In genomic region chr19:6372594-6373095, GRCh38 we compare ENCODE assay signal across 1 cellular context.
A peak's percentile ranks its signal among the peaks of the same experiment; 100 is the strongest.
TF ChIP-seq lines count a peak whose summit lies in the region.

A gene with protein sequence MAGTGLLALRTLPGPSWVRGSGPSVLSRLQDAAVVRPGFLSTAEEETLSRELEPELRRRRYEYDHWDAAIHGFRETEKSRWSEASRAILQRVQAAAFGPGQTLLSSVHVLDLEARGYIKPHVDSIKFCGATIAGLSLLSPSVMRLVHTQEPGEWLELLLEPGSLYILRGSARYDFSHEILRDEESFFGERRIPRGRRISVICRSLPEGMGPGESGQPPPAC (plus strand): TSS chr19:6372794. CDS start chr19:6372821, 27 bp downstream.

TF ChIP-seq in K562, 482 proteins besides CTCF, POLR2A, EP300 and RAD21 (continued from another document and continues in another):
- TF ChIP-seq ZBTB40 (IDR thresholded peaks at IDR 0.05), result 0 out of 2 replicates have a peak, but pooled peaks have one; percentile 46
- TF ChIP-seq ZBTB40 (CRISPR knock-in tag; IDR thresholded peaks at IDR 0.05), result no peak
- no peak for TF ChIP-seq DNMT1 (IDR thresholded peaks at IDR 0.05)
- no peak for TF ChIP-seq HOXB6 (CRISPR knock-in tag; IDR thresholded peaks at IDR 0.05; ENCODE audit: borderline replicate concordance)
- no peak for TF ChIP-seq ZNF232 (CRISPR knock-in tag; IDR thresholded peaks at IDR 0.05)
- no peak for TF ChIP-seq ADNP (tag; IDR thresholded peaks at IDR 0.05)
- no peak for TF ChIP-seq TCF7 (IDR thresholded peaks at IDR 0.05; ENCODE audit: borderline replicate concordance)
- TF ChIP-seq RBM22 (IDR thresholded peaks at IDR 0.05; ENCODE audit: low read depth, low read length, poor library complexity, severe bottlenecking), result no peak
- peak; percentile 93 for TF ChIP-seq TFAP4 (CRISPR knock-in tag; IDR thresholded peaks at IDR 0.05; ENCODE audit: borderline replicate concordance)
- TF ChIP-seq, protein P1, sequence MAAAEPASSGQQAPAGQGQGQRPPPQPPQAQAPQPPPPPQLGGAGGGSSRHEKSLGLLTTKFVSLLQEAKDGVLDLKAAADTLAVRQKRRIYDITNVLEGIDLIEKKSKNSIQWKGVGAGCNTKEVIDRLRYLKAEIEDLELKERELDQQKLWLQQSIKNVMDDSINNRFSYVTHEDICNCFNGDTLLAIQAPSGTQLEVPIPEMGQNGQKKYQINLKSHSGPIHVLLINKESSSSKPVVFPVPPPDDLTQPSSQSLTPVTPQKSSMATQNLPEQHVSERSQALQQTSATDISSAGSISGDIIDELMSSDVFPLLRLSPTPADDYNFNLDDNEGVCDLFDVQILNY (CRISPR knock-in tag; IDR thresholded peaks at IDR 0.05), result no peak
- TF ChIP-seq, protein P2, sequence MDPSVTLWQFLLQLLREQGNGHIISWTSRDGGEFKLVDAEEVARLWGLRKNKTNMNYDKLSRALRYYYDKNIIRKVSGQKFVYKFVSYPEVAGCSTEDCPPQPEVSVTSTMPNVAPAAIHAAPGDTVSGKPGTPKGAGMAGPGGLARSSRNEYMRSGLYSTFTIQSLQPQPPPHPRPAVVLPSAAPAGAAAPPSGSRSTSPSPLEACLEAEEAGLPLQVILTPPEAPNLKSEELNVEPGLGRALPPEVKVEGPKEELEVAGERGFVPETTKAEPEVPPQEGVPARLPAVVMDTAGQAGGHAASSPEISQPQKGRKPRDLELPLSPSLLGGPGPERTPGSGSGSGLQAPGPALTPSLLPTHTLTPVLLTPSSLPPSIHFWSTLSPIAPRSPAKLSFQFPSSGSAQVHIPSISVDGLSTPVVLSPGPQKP (CRISPR knock-in tag; IDR thresholded peaks at IDR 0.05), result no peak
- TF ChIP-seq PRDM10 (IDR thresholded peaks at IDR 0.05; ENCODE audit: partially characterized antibody), result no peak
- no peak for TF ChIP-seq NR2C2 (CRISPR knock-in tag; IDR thresholded peaks at IDR 0.05)
- TF ChIP-seq NR2C2 (tag; IDR thresholded peaks at IDR 0.05), result peak; percentile 93
- TF ChIP-seq ZNF551 (CRISPR knock-in tag; IDR thresholded peaks at IDR 0.05), result no peak
- TF ChIP-seq ZNF77 (CRISPR knock-in tag; IDR thresholded peaks at IDR 0.05), result no peak
- no peak for TF ChIP-seq RCOR1 (IDR thresholded peaks at IDR 0.05; ENCODE audit: borderline replicate concordance in 1 of 2, low read depth in 2 of 2, low read length in 2 of 2)
- TF ChIP-seq HLTF (IDR thresholded peaks at IDR 0.05), result no peak
- TF ChIP-seq CHD4 (IDR thresholded peaks at IDR 0.05; ENCODE audit: insufficient read depth, insufficient replicate concordance, low read depth, low read length, poor library complexity, severe bottlenecking), result no peak
- TF ChIP-seq PHB2 (IDR thresholded peaks at IDR 0.05; ENCODE audit: low read depth), result no peak
- no peak for TF ChIP-seq SMAD4 (CRISPR knock-in tag; conservative IDR thresholded peaks at IDR 0.05)
- TF ChIP-seq, protein P3, sequence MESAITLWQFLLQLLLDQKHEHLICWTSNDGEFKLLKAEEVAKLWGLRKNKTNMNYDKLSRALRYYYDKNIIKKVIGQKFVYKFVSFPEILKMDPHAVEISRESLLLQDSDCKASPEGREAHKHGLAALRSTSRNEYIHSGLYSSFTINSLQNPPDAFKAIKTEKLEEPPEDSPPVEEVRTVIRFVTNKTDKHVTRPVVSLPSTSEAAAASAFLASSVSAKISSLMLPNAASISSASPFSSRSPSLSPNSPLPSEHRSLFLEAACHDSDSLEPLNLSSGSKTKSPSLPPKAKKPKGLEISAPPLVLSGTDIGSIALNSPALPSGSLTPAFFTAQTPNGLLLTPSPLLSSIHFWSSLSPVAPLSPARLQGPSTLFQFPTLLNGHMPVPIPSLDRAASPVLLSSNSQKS (CRISPR knock-in tag; IDR thresholded peaks at IDR 0.05), result no peak
- TF ChIP-seq ARHGAP35 (IDR thresholded peaks at IDR 0.05; ENCODE audit: partially characterized antibody), result no peak
- no peak for TF ChIP-seq KAT2B (IDR thresholded peaks at IDR 0.05; ENCODE audit: low read depth, low read length)
- TF ChIP-seq, protein P4, sequence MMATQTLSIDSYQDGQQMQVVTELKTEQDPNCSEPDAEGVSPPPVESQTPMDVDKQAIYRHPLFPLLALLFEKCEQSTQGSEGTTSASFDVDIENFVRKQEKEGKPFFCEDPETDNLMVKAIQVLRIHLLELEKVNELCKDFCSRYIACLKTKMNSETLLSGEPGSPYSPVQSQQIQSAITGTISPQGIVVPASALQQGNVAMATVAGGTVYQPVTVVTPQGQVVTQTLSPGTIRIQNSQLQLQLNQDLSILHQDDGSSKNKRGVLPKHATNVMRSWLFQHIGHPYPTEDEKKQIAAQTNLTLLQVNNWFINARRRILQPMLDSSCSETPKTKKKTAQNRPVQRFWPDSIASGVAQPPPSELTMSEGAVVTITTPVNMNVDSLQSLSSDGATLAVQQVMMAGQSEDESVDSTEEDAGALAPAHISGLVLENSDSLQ (IDR thresholded peaks at IDR 0.05), result peak; percentile 100
- no peak for TF ChIP-seq STAT5B (CRISPR knock-in tag; IDR thresholded peaks at IDR 0.05)
- no peak for TF ChIP-seq ZNF316 (IDR thresholded peaks at IDR 0.05)
- TF ChIP-seq KDM1A (IDR thresholded peaks at IDR 0.05), result no peak
- no peak for TF ChIP-seq CREBBP (IDR thresholded peaks at IDR 0.05; ENCODE audit: low read depth, low read length)
- TF ChIP-seq ZNF830 (CRISPR knock-in tag; IDR thresholded peaks at IDR 0.05), result 0 out of 2 replicates have a peak, but pooled peaks have one; percentile 62
- no peak for TF ChIP-seq DPF2 (IDR thresholded peaks at IDR 0.05)
- TF ChIP-seq ESRRA (IDR thresholded peaks at IDR 0.05; ENCODE audit: borderline replicate concordance, low read depth), result peak; percentile 7; the same call in 1 of the 2 replicates
- TF ChIP-seq SRSF1 (IDR thresholded peaks at IDR 0.05; ENCODE audit: low read depth, low read length), result no peak
- TF ChIP-seq ZFP36 (IDR thresholded peaks at IDR 0.05; ENCODE audit: low read depth, low read length, partially characterized antibody), result no peak
- TF ChIP-seq CBFB (CRISPR knock-in tag; IDR thresholded peaks at IDR 0.05), result no peak
- TF ChIP-seq, protein P5, sequence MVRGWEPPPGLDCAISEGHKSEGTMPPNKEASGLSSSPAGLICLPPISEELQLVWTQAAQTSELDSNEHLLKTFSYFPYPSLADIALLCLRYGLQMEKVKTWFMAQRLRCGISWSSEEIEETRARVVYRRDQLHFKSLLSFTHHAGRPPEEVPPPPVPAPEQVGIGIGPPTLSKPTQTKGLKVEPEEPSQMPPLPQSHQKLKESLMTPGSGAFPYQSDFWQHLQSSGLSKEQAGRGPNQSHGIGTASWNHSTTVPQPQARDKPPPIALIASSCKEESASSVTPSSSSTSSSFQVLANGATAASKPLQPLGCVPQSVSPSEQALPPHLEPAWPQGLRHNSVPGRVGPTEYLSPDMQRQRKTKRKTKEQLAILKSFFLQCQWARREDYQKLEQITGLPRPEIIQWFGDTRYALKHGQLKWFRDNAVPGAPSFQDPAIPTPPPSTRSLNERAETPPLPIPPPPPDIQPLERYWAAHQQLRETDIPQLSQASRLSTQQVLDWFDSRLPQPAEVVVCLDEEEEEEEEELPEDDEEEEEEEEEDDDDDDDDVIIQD (CRISPR knock-in tag; IDR thresholded peaks at IDR 0.05), result no peak
- no peak for TF ChIP-seq SMAD3 (CRISPR knock-in tag; conservative IDR thresholded peaks at IDR 0.05)
- TF ChIP-seq PATZ1 (CRISPR knock-in tag; IDR thresholded peaks at IDR 0.05; ENCODE audit: borderline replicate concordance), result no peak
- TF ChIP-seq HDAC1 (IDR thresholded peaks at IDR 0.05), result peak in 1 of 2 experiments; percentile 72; a peak in 2 of 4 replicates
- no peak for TF ChIP-seq ZFP30 (CRISPR knock-in tag; IDR thresholded peaks at IDR 0.05; ENCODE audit: borderline replicate concordance)
- TF ChIP-seq ZBED1 (IDR thresholded peaks at IDR 0.05), result no peak
